In genomic region chrX:120759685-120760084, GRCh38 we compare ENCODE assay signal across 21 cellular contexts.
DNase-seq lines count a peak whose midpoint lies in the region; ATAC-seq and TF ChIP-seq lines count a peak whose summit lies in the region.
"Had no signal": no experiment of that assay in that cellular context is flagged by ENCODE, and none has a peak within 500 bp of the region (broad histone marks: within the 10 kb centered on the region; RNA-seq: fewer than 3 reads in every experiment).

No MANE protein-coding gene starts in this region.

- no peaks in the 10 kb centered on the region for H3K9me3 ChIP-seq in DOHH2 (ENCODE audit: control insufficient read depth, insufficient read depth, low read length)
- no peaks in the 10 kb centered on the region for H3K9me3 ChIP-seq in OCI-LY7 (ENCODE audit: low read length)
- H3K9me3 ChIP-seq: A549, BE2C, MG63 had no signal

- H3F3A ChIP-seq in DOHH2 (ENCODE audit: control insufficient read depth, insufficient read depth): peaks cover 14% of the 10 kb centered on the region

- intact Hi-C loops in activated CD4-positive, alpha-beta T cell treated with anti-CD3 and anti-CD28 coated beads, Interleukin-2, amount 10 ng/mL, durations not matched to agents 24 days and 14 days (cut with micrococcal nuclease): no loop called here
- intact Hi-C loops in OCI-LY7 (cut with micrococcal nuclease; ENCODE audit: unreplicated experiment): loop anchor here (10.0 kb wide), 1 partner anchor 505 kb away; the partner anchor contains the start of gene ZBTB33

- peak overlapping the region; percentile 55 for H3K27ac Mint-ChIP-seq in activated CD4-positive, alpha-beta T cell treated with anti-CD3 and anti-CD28 coated beads, Interleukin-2, amount 10 ng/mL, durations not matched to agents 24 days and 14 days
- H3K27ac Mint-ChIP-seq in naive thymus-derived CD8-positive, alpha-beta T cell: peak overlapping the region in 8 of 10 donors; percentile 27 to 83 (median 60)

- no peaks in the 10 kb centered on the region for H3K27me3 Mint-ChIP-seq in activated CD4-positive, alpha-beta T cell treated with anti-CD3 and anti-CD28 coated beads, Interleukin-2, amount 10 ng/mL, durations not matched to agents 24 days and 14 days
- no peaks in the 10 kb centered on the region for H3K27me3 Mint-ChIP-seq in naive thymus-derived CD8-positive, alpha-beta T cell

- TF ChIP-seq CTCF in DOHH2 (IDR thresholded peaks at IDR 0.05; ENCODE audit: low read depth, low read length, poor library complexity, severe bottlenecking) (no peak), OCI-LY7 (conservative IDR thresholded peaks at IDR 0.05; ENCODE audit: low read length) (no peak)

- DNase-seq in activated CD4-positive, alpha-beta T cell treated with anti-CD3 and anti-CD28 coated beads, Interleukin-2, amount 10 ng/mL, durations not matched to agents 24 days and 14 days: peak; percentile 56
- no peak for DNase-seq in activated CD4-positive, alpha-beta T cell treated with anti-CD3 and anti-CD28 coated beads for 4 hours
- DNase-seq in OCI-LY7 (ENCODE audit: low spot score) (peak; percentile 58), NCI-H1436 treated with DMSO at 0.1 percent for 48 hours (lab: John Stamatoyannopoulos, UW) (no peak), cortex of kidney (lab: John Stamatoyannopoulos, UW) (no peak)
- no peak for DNase-seq in naive thymus-derived CD8-positive, alpha-beta T cell
- DNase-seq: BE2C, COR-L47, DMS 273 treated with DMSO at 0.1 percent for 48 hours, Kasumi-1, MG63, NCI-H1417, NCI-H187, NCI-H2107, NCI-H69, SIG-M5 had no signal

- H3K36me3 ChIP-seq in DOHH2 (ENCODE audit: control insufficient read depth, low read length) (peaks cover 29% of the 10 kb centered on the region), OCI-LY7 (ENCODE audit: insufficient read depth, low read length) (peaks cover 9% of the 10 kb centered on the region)
- H3K36me3 ChIP-seq: BE2C, MG63 had no signal

- H3K27me3 ChIP-seq in DOHH2 (ENCODE audit: control insufficient read depth, low read length): no peaks in the 10 kb centered on the region
- H3K27me3 ChIP-seq: BE2C, MG63 had no signal

- H3K4me2 ChIP-seq in DOHH2 (ENCODE audit: low read length) (peak overlapping the region; percentile 26), OCI-LY7 (ENCODE audit: low read length) (peak overlapping the region; percentile 42; the same call in 1 of the 2 replicates)
- H3K4me2 ChIP-seq: A549 had no signal

- H3K9me2 ChIP-seq in DOHH2 (replicated peaks; ENCODE audit: control insufficient read depth, low read length): no peaks in the 10 kb centered on the region
- H3K9me2 ChIP-seq in OCI-LY7 (ENCODE audit: insufficient read depth, low read length): no peaks in the 10 kb centered on the region

- H4K20me1 ChIP-seq in DOHH2 (ENCODE audit: control insufficient read depth, insufficient read depth, low read depth, low read length) (no peaks in the 10 kb centered on the region), OCI-LY7 (ENCODE audit: insufficient read depth, low read length) (no peaks in the 10 kb centered on the region)

- CTCF ChIA-PET in OCI-LY7 (lab: Charles Lee; ENCODE audit: unreplicated experiment): no interaction called here

- H2AFZ ChIP-seq in OCI-LY7 (ENCODE audit: low read length): peak overlapping the region; percentile 80; the same call in 1 of the 2 replicates

- no peaks in the 10 kb centered on the region for H3K9me3 Mint-ChIP-seq in activated CD4-positive, alpha-beta T cell treated with anti-CD3 and anti-CD28 coated beads, Interleukin-2, amount 10 ng/mL, durations not matched to agents 24 days and 14 days
- H3K9me3 Mint-ChIP-seq in naive thymus-derived CD8-positive, alpha-beta T cell: peaks cover 0 to 1% (median 0%) of the 10 kb centered on the region in 9 donors

- H3K27ac ChIP-seq in DOHH2 (ENCODE audit: low read depth, low read length) (peak overlapping the region; percentile 28), OCI-LY7 (ENCODE audit: low read depth, low read length, poor library complexity, severe bottlenecking) (peak overlapping the region; percentile 37)
- H3K27ac ChIP-seq: A549 had no signal

- H3K79me2 ChIP-seq in DOHH2 (ENCODE audit: control insufficient read depth, low read length) (peaks cover 33% of the 10 kb centered on the region), OCI-LY7 (ENCODE audit: insufficient read depth, low read depth, low read length) (peaks cover 13% of the 10 kb centered on the region)

- POLR2A ChIA-PET in OCI-LY7 (lab: Charles Lee): interaction anchor here (0.9 to 1.4 kb wide), 3 partner anchors 10 to 57 kb away, joined by 3 to 12 read pairs (median 3); no protein-coding TSS in a partner anchor
- POLR2A ChIA-PET in naive thymus-derived CD8-positive, alpha-beta T cell (lab: Charles Lee): no interaction called here

- H3K4me1 ChIP-seq in DOHH2 (ENCODE audit: control insufficient read depth, low read length): peaks cover 63% of the 10 kb centered on the region
- peaks cover 54% of the 10 kb centered on the region for H3K4me1 ChIP-seq in OCI-LY7 (ENCODE audit: insufficient read depth, low read length, poor library complexity, severe bottlenecking)
- H3K4me1 ChIP-seq: A549, BE2C had no signal

- peaks cover 16% of the 10 kb centered on the region for H3K4me1 Mint-ChIP-seq in activated CD4-positive, alpha-beta T cell treated with anti-CD3 and anti-CD28 coated beads, Interleukin-2, amount 10 ng/mL, durations not matched to agents 24 days and 14 days
- peaks cover 7 to 37% (median 20%) of the 10 kb centered on the region in 4 donors for H3K4me1 Mint-ChIP-seq in naive thymus-derived CD8-positive, alpha-beta T cell

- no peak overlapping the region for H3K4me3 ChIP-seq in DOHH2 (ENCODE audit: low read length)
- H3K4me3 ChIP-seq in OCI-LY7 (ENCODE audit: low read depth, low read length, poor library complexity, severe bottlenecking): no peak overlapping the region
- H3K4me3 ChIP-seq: A549, MG63 had no signal

- peak in 1 of 2 donors; percentile 37 for ATAC-seq in naive thymus-derived CD8-positive, alpha-beta T cell
- no peak for ATAC-seq in HG03135 (IDR thresholded peaks at IDR 0.05; ENCODE audit: unreplicated experiment)
- ATAC-seq: A549, Panc1, SK-N-SH treated with all-trans-retinoic acid at 6 μM for 48 hours had no signal

- no peaks in the 10 kb centered on the region for H3K36me3 Mint-ChIP-seq in activated CD4-positive, alpha-beta T cell treated with anti-CD3 and anti-CD28 coated beads, Interleukin-2, amount 10 ng/mL, durations not matched to agents 24 days and 14 days (ENCODE audit: low read depth)
- no peaks in the 10 kb centered on the region for H3K36me3 Mint-ChIP-seq in naive thymus-derived CD8-positive, alpha-beta T cell

- no peak overlapping the region for H3K4me3 Mint-ChIP-seq in activated CD4-positive, alpha-beta T cell treated with anti-CD3 and anti-CD28 coated beads, Interleukin-2, amount 10 ng/mL, durations not matched to agents 24 days and 14 days
- H3K4me3 Mint-ChIP-seq in naive thymus-derived CD8-positive, alpha-beta T cell: no peak overlapping the region

- BruUV-seq in OCI-LY7 (replicated peaks; lab: Mats Ljungman, UMichigan): no TSS peak

Comparison
In these comparisons a context has a peak if more than half of its experiments do, and no peak if none do; other contexts are left out.
1. DNase-seq: peak in activated CD4-positive, alpha-beta T cell treated with anti-CD3 and anti-CD28 coated beads, Interleukin-2, amount 10 ng/mL, durations not matched to agents 24 days and 14 days (single experiment) and OCI-LY7 (single experiment); none in activated CD4-positive, alpha-beta T cell treated with anti-CD3 and anti-CD28 coated beads for 4 hours (0 of 2), naive thymus-derived CD8-positive, alpha-beta T cell (0 of 10), NCI-H1436 treated with DMSO at 0.1 percent for 48 hours (single experiment) and cortex of kidney (single experiment).